Comparison of ENCODE assay signal across 2 cellular contexts in genomic region chr19:10915511-10916091, GRCh38.
TF ChIP-seq lines count a peak whose summit lies in the region.

No MANE protein-coding gene starts in this region.

TF ChIP-seq in IMR-90, 13 proteins besides CTCF, POLR2A, EP300 and RAD21:
- TF ChIP-seq RFX5 (IDR thresholded peaks at IDR 0.05; ENCODE audit: low read depth, low read length) = no peak
- peak; percentile 54; the same call in 1 of the 2 replicates for TF ChIP-seq FOS (IDR thresholded peaks at IDR 0.05; ENCODE audit: low read depth, low read length)
TF ChIP-seq in IMR-90: peak in this region for 1.

TF ChIP-seq in HepG2, 621 proteins besides CTCF, POLR2A, EP300 and RAD21:
- TF ChIP-seq E2F2 (CRISPR knock-in tag; IDR thresholded peaks at IDR 0.05; ENCODE audit: borderline replicate concordance) (no peak), ELF3 (CRISPR knock-in tag; IDR thresholded peaks at IDR 0.05) (no peak), ZNF646 (CRISPR knock-in tag; IDR thresholded peaks at IDR 0.05) (no peak), MTF1 (CRISPR knock-in tag; IDR thresholded peaks at IDR 0.05) (no peak), ZNF10 (CRISPR knock-in tag; IDR thresholded peaks at IDR 0.05; ENCODE audit: borderline replicate concordance, low read depth) (no peak), TP53 (CRISPR knock-in tag; conservative IDR thresholded peaks at IDR 0.05) (no peak), ZFP82 (CRISPR knock-in tag; IDR thresholded peaks at IDR 0.05; ENCODE audit: borderline replicate concordance) (no peak), ZBTB46 (CRISPR knock-in tag; IDR thresholded peaks at IDR 0.05; ENCODE audit: borderline replicate concordance) (no peak), ERF (CRISPR knock-in tag; IDR thresholded peaks at IDR 0.05) (no peak), IKZF1 (IDR thresholded peaks at IDR 0.05) (no peak), ZBTB42 (CRISPR knock-in tag; IDR thresholded peaks at IDR 0.05) (no peak), ZNF761 (CRISPR knock-in tag; conservative IDR thresholded peaks at IDR 0.05) (no peak), ZNF460 (CRISPR knock-in tag; IDR thresholded peaks at IDR 0.05; ENCODE audit: borderline replicate concordance) (no peak)
- TF ChIP-seq, protein P1, sequence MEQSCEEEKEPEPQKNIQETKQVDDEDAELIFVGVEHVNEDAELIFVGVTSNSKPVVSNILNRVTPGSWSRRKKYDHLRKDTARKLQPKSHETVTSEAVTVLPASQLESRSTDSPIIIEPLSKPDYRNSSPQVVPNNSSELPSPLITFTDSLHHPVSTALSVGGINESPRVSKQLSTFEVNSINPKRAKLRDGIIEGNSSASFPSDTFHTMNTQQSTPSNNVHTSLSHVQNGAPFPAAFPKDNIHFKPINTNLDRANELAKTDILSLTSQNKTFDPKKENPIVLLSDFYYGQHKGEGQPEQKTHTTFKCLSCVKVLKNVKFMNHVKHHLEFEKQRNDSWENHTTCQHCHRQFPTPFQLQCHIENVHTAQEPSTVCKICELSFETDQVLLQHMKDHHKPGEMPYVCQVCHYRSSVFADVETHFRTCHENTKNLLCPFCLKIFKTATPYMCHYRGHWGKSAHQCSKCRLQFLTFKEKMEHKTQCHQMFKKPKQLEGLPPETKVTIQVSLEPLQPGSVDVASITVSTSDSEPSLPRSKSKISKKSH (CRISPR knock-in tag; IDR thresholded peaks at IDR 0.05; ENCODE audit: borderline replicate concordance) = no peak
- TF ChIP-seq, protein P2, sequence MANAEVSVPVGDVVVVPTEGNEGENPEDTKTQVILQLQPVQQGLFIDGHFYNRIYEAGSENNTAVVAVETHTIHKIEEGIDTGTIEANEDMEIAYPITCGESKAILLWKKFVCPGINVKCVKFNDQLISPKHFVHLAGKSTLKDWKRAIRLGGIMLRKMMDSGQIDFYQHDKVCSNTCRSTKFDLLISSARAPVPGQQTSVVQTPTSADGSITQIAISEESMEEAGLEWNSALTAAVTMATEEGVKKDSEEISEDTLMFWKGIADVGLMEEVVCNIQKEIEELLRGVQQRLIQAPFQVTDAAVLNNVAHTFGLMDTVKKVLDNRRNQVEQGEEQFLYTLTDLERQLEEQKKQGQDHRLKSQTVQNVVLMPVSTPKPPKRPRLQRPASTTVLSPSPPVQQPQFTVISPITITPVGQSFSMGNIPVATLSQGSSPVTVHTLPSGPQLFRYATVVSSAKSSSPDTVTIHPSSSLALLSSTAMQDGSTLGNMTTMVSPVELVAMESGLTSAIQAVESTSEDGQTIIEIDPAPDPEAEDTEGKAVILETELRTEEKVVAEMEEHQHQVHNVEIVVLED (CRISPR knock-in tag; IDR thresholded peaks at IDR 0.05; ENCODE audit: borderline replicate concordance) = no peak
- TF ChIP-seq, protein P3, sequence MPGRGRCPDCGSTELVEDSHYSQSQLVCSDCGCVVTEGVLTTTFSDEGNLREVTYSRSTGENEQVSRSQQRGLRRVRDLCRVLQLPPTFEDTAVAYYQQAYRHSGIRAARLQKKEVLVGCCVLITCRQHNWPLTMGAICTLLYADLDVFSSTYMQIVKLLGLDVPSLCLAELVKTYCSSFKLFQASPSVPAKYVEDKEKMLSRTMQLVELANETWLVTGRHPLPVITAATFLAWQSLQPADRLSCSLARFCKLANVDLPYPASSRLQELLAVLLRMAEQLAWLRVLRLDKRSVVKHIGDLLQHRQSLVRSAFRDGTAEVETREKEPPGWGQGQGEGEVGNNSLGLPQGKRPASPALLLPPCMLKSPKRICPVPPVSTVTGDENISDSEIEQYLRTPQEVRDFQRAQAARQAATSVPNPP (CRISPR knock-in tag; IDR thresholded peaks at IDR 0.05) = no peak
- TF ChIP-seq, protein P4, sequence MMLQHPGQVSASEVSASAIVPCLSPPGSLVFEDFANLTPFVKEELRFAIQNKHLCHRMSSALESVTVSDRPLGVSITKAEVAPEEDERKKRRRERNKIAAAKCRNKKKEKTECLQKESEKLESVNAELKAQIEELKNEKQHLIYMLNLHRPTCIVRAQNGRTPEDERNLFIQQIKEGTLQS (CRISPR knock-in tag; IDR thresholded peaks at IDR 0.05) = no peak
